14 cellular contexts compared by ENCODE assay signal in the genomic region with DNA sequence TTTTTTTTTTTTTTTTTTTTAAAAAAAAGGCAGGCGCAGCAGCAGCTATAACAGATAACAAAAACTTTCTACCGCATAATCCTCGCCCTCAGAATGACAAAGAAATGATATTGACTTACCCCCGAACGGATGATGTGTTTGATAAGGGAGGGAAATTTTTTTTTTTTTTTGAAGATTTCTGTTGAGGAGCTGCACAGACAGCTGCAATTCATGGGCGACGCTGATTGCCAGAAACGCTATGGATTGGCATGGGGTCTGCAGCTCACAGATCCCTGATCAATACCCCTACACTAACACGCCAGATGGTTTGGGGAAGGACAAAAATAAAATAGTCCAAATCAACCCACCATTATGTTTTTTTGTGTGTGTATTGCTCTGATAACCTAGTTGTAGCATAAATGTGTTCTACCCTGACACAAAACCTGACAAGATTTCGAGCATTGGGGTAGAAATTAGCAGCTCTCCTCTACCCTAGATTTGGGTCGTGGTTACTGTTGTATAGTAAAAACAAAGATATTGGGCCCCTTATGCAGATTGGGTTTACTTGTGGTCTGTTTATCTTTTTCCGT. TPM values are rescaled to one million over a fixed set of nuclear protein-coding genes. Genes with fewer than 3 reads are reported as not detected.
"Had no signal": no experiment of that assay in that cellular context is flagged by ENCODE, and none has a peak within 500 bp of the region (broad histone marks: within the 10 kb centered on the region; RNA-seq: fewer than 3 reads in every experiment).

No MANE protein-coding gene starts in this region.

- H3K36me3 ChIP-seq: cardiac muscle cell, heart left ventricle, thyroid gland, vagina had no signal

- H3K4me3 ChIP-seq: cardiac muscle cell, thyroid gland, vagina had no signal

- H3K4me3 Mint-ChIP-seq: activated CD8-positive, alpha-beta T cell treated with anti-CD3 and anti-CD28 coated beads, Interleukin-2, amount 10 ng/mL, durations not matched to agents 7 days and 5 days; activated naive CD4-positive, alpha-beta T cell treated with anti-CD3 and anti-CD28 coated beads for 36 hours; activated T-helper 17 cell treated with anti-CD3 and anti-CD28 coated beads, Interleukin-2, amount 50 U/mL, for 72 hours; nephron had no signal

- H3K9me3 ChIP-seq: thyroid gland, vagina had no signal

- ATAC-seq: activated CD8-positive, alpha-beta T cell treated with anti-CD3 and anti-CD28 coated beads, Interleukin-2, amount 10 ng/mL, durations not matched to agents 7 days and 5 days; activated T-helper 17 cell treated with anti-CD3 and anti-CD28 coated beads, Interleukin-2, amount 50 U/mL, for 72 hours; heart left ventricle; left lobe of liver had no signal

- H3K27ac ChIP-seq: cardiac muscle cell, heart left ventricle, thyroid gland, vagina had no signal

- DNase-seq: activated CD4-positive, alpha-beta T cell treated with anti-CD3 and anti-CD28 coated beads for 48 hours; activated CD8-positive, alpha-beta T cell treated with anti-CD3 and anti-CD28 coated beads, Interleukin-2, amount 10 ng/mL, durations not matched to agents 7 days and 5 days; activated naive CD4-positive, alpha-beta T cell treated with anti-CD3 and anti-CD28 coated beads for 36 hours; foreskin melanocyte; heart left ventricle; islet precursor cell; T-helper 9 cell; thyroid gland had no signal

- H3K27ac Mint-ChIP-seq: activated CD8-positive, alpha-beta T cell treated with anti-CD3 and anti-CD28 coated beads, Interleukin-2, amount 10 ng/mL, durations not matched to agents 7 days and 5 days; activated naive CD4-positive, alpha-beta T cell treated with anti-CD3 and anti-CD28 coated beads for 36 hours; activated T-helper 17 cell treated with anti-CD3 and anti-CD28 coated beads, Interleukin-2, amount 50 U/mL, for 72 hours; nephron had no signal

RNA-seq across cellular contexts. Expression of a gene that starts 3.6 kb away (rescaled TPM):
- total RNA-seq: activated CD8-positive, alpha-beta T cell treated with anti-CD3 and anti-CD28 coated beads, Interleukin-2, amount 10 ng/mL, durations not matched to agents 7 days and 5 days; activated naive CD4-positive, alpha-beta T cell treated with anti-CD3 and anti-CD28 coated beads for 36 hours; skeletal muscle tissue; vagina had no signal
- polyA plus RNA-seq: cardiac muscle cell had no signal
